ENCODE assay signal across 17 cellular contexts in the genomic region with DNA sequence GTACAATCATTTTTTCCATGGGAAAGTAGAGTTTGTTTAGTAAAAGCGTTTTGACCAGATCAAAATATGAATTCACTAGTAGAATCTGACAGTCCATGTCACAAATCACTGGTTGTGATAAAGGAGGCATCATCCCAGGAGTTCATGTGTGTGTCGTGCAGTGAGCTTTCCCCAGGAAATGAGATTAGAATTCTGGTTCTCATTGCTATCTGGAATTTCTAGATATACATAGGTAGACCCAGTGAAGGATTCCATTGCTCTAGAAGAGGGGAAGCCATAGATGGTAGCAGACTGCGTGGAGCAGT.
"Had no signal": no experiment of that assay in that cellular context is flagged by ENCODE, and none has a peak within 500 bp of the region (broad histone marks: within the 10 kb centered on the region; RNA-seq: fewer than 3 reads in every experiment).

No MANE protein-coding gene starts in this region.

- H3K4me1 ChIP-seq: body of pancreas, foreskin keratinocyte, tibial nerve, vagina had no signal

- H3K27me3 ChIP-seq: body of pancreas, right atrium auricular region, tibial nerve, vagina had no signal

- H3K36me3 Mint-ChIP-seq: natural killer cell treated with Interleukin-12 subunit alpha and Interleukin-12 subunit beta and Interleukin-15 and Interleukin-18, amount 100 ng/mL, for 72 hours; stimulated activated memory B cell treated with anti-CD40 and anti-IgM and Interleukin-4, amounts not matched to agents 10 μg/mL and 1 μg/mL and 100 μg/mL, for 72 hours had no signal

- H3K4me3 ChIP-seq: body of pancreas, right atrium auricular region, tibial nerve, vagina had no signal

- H3K4me3 Mint-ChIP-seq: natural killer cell treated with Interleukin-12 subunit alpha and Interleukin-12 subunit beta and Interleukin-15 and Interleukin-18, amount 100 ng/mL, for 72 hours; stimulated activated memory B cell treated with anti-CD40 and anti-IgM and Interleukin-4, amounts not matched to agents 10 μg/mL and 1 μg/mL and 100 μg/mL, for 72 hours had no signal

- DNase-seq: activated CD4-positive, alpha-beta T cell treated with anti-CD3 and anti-CD28 coated beads, Interleukin-2, amount 50 U/mL, for 4 hours; activated CD4-positive, CD25-positive, alpha-beta regulatory T cell; amygdala; body of pancreas; central memory CD4-positive, alpha-beta T cell; cortex of kidney; effector CD8-positive, alpha-beta T cell; foreskin keratinocyte; glutamatergic neuron; mesenchymal stem cell; occipital lobe; stimulated activated CD4-positive, alpha-beta T cell treated with anti-CD3 and anti-CD28 coated beads, Interleukin-2, amount 100 ng/mL, for 48 hours had no signal

- H3K9me3 Mint-ChIP-seq: natural killer cell treated with Interleukin-12 subunit alpha and Interleukin-12 subunit beta and Interleukin-15 and Interleukin-18, amount 100 ng/mL, for 72 hours; stimulated activated memory B cell treated with anti-CD40 and anti-IgM and Interleukin-4, amounts not matched to agents 10 μg/mL and 1 μg/mL and 100 μg/mL, for 72 hours had no signal

- H3K9me3 ChIP-seq: body of pancreas, right atrium auricular region, tibial nerve, vagina had no signal

- H3K36me3 ChIP-seq: right atrium auricular region, tibial nerve, vagina had no signal

- H3K27ac Mint-ChIP-seq: natural killer cell treated with Interleukin-12 subunit alpha and Interleukin-12 subunit beta and Interleukin-15 and Interleukin-18, amount 100 ng/mL, for 72 hours had no signal

- H3K27ac ChIP-seq: body of pancreas, foreskin keratinocyte, right atrium auricular region, tibial nerve, vagina had no signal

- ATAC-seq: body of pancreas; natural killer cell treated with Interleukin-12 subunit alpha and Interleukin-12 subunit beta and Interleukin-15 and Interleukin-18, amount 100 ng/mL, for 72 hours; stimulated activated memory B cell treated with anti-CD40 and anti-IgM and Interleukin-4, amounts not matched to agents 10 μg/mL and 1 μg/mL and 100 μg/mL, for 72 hours had no signal
